ENCODE assay signal across 18 cellular contexts in genomic region chr7:3432916-3433315, GRCh38.
A peak's percentile ranks its signal among the peaks of the same experiment; 100 is the strongest.
DNase-seq lines count a peak whose midpoint lies in the region; ATAC-seq and TF ChIP-seq lines count a peak whose summit lies in the region.
"Had no signal": no experiment of that assay in that cellular context is flagged by ENCODE, and none has a peak within 500 bp of the region (broad histone marks: within the 10 kb centered on the region; RNA-seq: fewer than 3 reads in every experiment).

No MANE protein-coding gene starts in this region.

- H3K4ac ChIP-seq in H9 (ENCODE audit: low read depth, low read length), result no peak overlapping the region

- H3K4me2 ChIP-seq in H9 (ENCODE audit: insufficient read depth, insufficient read length, low read length), result no peak overlapping the region
- H3K4me2 ChIP-seq: A549 had no signal

- no peaks in the 10 kb centered on the region for H3K27me3 Mint-ChIP-seq in H9 (ENCODE audit: low read depth)

- no peak overlapping the region for H2BK12ac ChIP-seq in H9 (ENCODE audit: insufficient read length, low read depth, low read length)

- H3K36me3 ChIP-seq in gastroesophageal sphincter (no peaks in the 10 kb centered on the region), subcutaneous abdominal adipose tissue (ENCODE audit: control insufficient read depth in 5 of 5, insufficient read depth in 5 of 5, low read length in 5 of 5) (no peaks in the 10 kb centered on the region)
- H3K36me3 ChIP-seq: HAP-1, SJCRH30 had no signal

- H3K18ac ChIP-seq in H9 (ENCODE audit: insufficient read length, low read depth, low read length), result no peak overlapping the region

- H3K4me1 ChIP-seq in H9 (ENCODE audit: insufficient read depth, low read length) (peaks cover 4% of the 10 kb centered on the region), gastroesophageal sphincter (no peaks in the 10 kb centered on the region), subcutaneous abdominal adipose tissue (ENCODE audit: control insufficient read depth in 5 of 5, insufficient read depth in 5 of 5, low read length in 5 of 5) (peaks cover 0 to 22% (median 7%) of the 10 kb centered on the region in 5 donors)
- H3K4me1 ChIP-seq: HAP-1 had no signal

- H3K4me3 ChIP-seq in gastroesophageal sphincter (no peak overlapping the region), subcutaneous abdominal adipose tissue (ENCODE audit: low read depth in 1 of 5, low read length in 5 of 5) (no peak overlapping the region)
- H3K4me3 ChIP-seq: A549, HAP-1, SJCRH30 had no signal

- H3K9me3 ChIP-seq in H9 (ENCODE audit: control insufficient read depth, low read depth, low read length) (no peaks in the 10 kb centered on the region), gastroesophageal sphincter (no peaks in the 10 kb centered on the region), subcutaneous abdominal adipose tissue (ENCODE audit: control insufficient read depth in 5 of 5, low read length in 5 of 5) (no peaks in the 10 kb centered on the region)
- H3K9me3 ChIP-seq: A549, Caco-2, HAP-1, SJCRH30 had no signal

- H2AFZ ChIP-seq in H9 (ENCODE audit: low read length), result no peak overlapping the region

- TF ChIP-seq CTCF in H9 (conservative IDR thresholded peaks at IDR 0.05), result no peak
- no peak for TF ChIP-seq CTCF in gastroesophageal sphincter (IDR thresholded peaks at IDR 0.05)

- TF ChIP-seq EP300 in gastroesophageal sphincter (IDR thresholded peaks at IDR 0.05), result no peak

- no peak overlapping the region for H4K91ac ChIP-seq in H9 (ENCODE audit: insufficient read length, low read depth, low read length)

- H3K27ac ChIP-seq in H9 (ENCODE audit: insufficient read length, low read depth, low read length) (no peak overlapping the region), gastroesophageal sphincter (no peak overlapping the region), subcutaneous abdominal adipose tissue (ENCODE audit: low read depth, low read length) (peak overlapping the region; percentile 44)
- H3K27ac ChIP-seq: A549, HL-60, SJCRH30 had no signal

- no peaks in the 10 kb centered on the region for H4K20me1 ChIP-seq in H9 (ENCODE audit: control insufficient read depth, insufficient read depth, insufficient read length)

- no peaks in the 10 kb centered on the region for H3K79me1 ChIP-seq in H9 (ENCODE audit: insufficient read depth, low read depth, low read length, poor library complexity, severe bottlenecking)

- H3K27ac Mint-ChIP-seq in H9, result no peak overlapping the region
- H3K27ac Mint-ChIP-seq: CD4-positive, CD25-positive, alpha-beta regulatory T cell had no signal

- H3K9me3 Mint-ChIP-seq in H9, result no peaks in the 10 kb centered on the region
- H3K9me3 Mint-ChIP-seq: CD4-positive, CD25-positive, alpha-beta regulatory T cell had no signal

- H3K79me2 ChIP-seq in H9 (ENCODE audit: insufficient read depth, low read length), result no peaks in the 10 kb centered on the region

- no peak overlapping the region for H3K14ac ChIP-seq in H9 (ENCODE audit: insufficient read depth, low read length)

- H3K56ac ChIP-seq in H9 (ENCODE audit: insufficient read length, low read depth, low read length), result no peak overlapping the region

- no peak overlapping the region for H3K4me3 Mint-ChIP-seq in H9
- H3K4me3 Mint-ChIP-seq: CD4-positive, CD25-positive, alpha-beta regulatory T cell had no signal

- H2AK5ac ChIP-seq in H9 (ENCODE audit: insufficient read length, low read length), result no peak overlapping the region

- peak; percentile 71 for ATAC-seq in gastroesophageal sphincter
- no peak for ATAC-seq in GM21717 (IDR thresholded peaks at IDR 0.05; ENCODE audit: unreplicated experiment)
- ATAC-seq: A549, PC-3 had no signal

- H2BK15ac ChIP-seq in H9 (ENCODE audit: low read depth, low read length), result no peak overlapping the region

- no peak overlapping the region for H4K8ac ChIP-seq in H9 (replicated peaks; ENCODE audit: insufficient read length, low read depth, low read length)

- no CpG with 5 or more reads among the region's 4 CpGs for WGBS in H9 (ENCODE audit: extremely low coverage, insufficient read length, low lambda C conversion rate)
- WGBS in gastroesophageal sphincter (ENCODE audit: low coverage in 1 of 2), 2 donors, result 77 to 95% methylated on average over 4 of the region's 4 CpGs

- no peak overlapping the region for H4K5ac ChIP-seq in H9 (ENCODE audit: insufficient read length, low read depth, low read length)

- H3K36me3 Mint-ChIP-seq in H9 (ENCODE audit: insufficient read depth in 1 of 3, low read depth in 3 of 3), result no peaks in the 10 kb centered on the region
- H3K36me3 Mint-ChIP-seq: CD4-positive, CD25-positive, alpha-beta regulatory T cell had no signal

- H3K27me3 ChIP-seq in H9 (ENCODE audit: insufficient read depth, low read length) (no peaks in the 10 kb centered on the region), gastroesophageal sphincter (no peaks in the 10 kb centered on the region), subcutaneous abdominal adipose tissue (ENCODE audit: control insufficient read depth in 5 of 5, insufficient read depth in 4 of 5, low read length in 5 of 5) (no peaks in the 10 kb centered on the region)
- H3K27me3 ChIP-seq: SJCRH30 had no signal

- no peak overlapping the region for H2BK120ac ChIP-seq in H9 (ENCODE audit: low read depth, low read length, poor library complexity, severe bottlenecking)

- DNase-seq in H9 (no peak), dedifferentiated amniotic fluid mesenchymal stem cell (ENCODE audit: extremely low spot score) (peak; percentile 38), NCI-H1092 treated with DMSO at 0.1 percent for 48 hours (lab: John Stamatoyannopoulos, UW) (no peak)
- no peak for DNase-seq in stimulated activated CD4-positive, alpha-beta T cell treated with anti-CD3 and anti-CD28 coated beads, Interleukin-1b, Interleukin-23, amount 100 ng/mL, for 48 hours
- DNase-seq: Caco-2; CD4-positive, CD25-positive, alpha-beta regulatory T cell; NCI-H1417; NCI-H2029; NCI-H2171 treated with DMSO at 0.1 percent for 48 hours; NCI-H446 treated with DMSO at 0.1 percent for 48 hours; PC-3; SJCRH30 had no signal

- H3T11ph ChIP-seq in H9 (ENCODE audit: low read length), result no peak overlapping the region

- no peak for TF ChIP-seq POLR2A in gastroesophageal sphincter (IDR thresholded peaks at IDR 0.05)

- H3K23ac ChIP-seq in H9 (ENCODE audit: insufficient read length, low read depth, low read length), result no peak overlapping the region

- no peak overlapping the region for H2BK20ac ChIP-seq in H9 (ENCODE audit: low read depth, low read length, poor library complexity, severe bottlenecking)

- H3K9ac ChIP-seq in H9 (ENCODE audit: extremely low read depth, insufficient read length, low read length) (no peak overlapping the region), subcutaneous abdominal adipose tissue (ENCODE audit: low read length in 5 of 5) (no peak overlapping the region)

- H2BK5ac ChIP-seq in H9 (ENCODE audit: insufficient read length, low read length), result peak overlapping the region; percentile 33

- H3K4me1 Mint-ChIP-seq in H9, result peaks cover 14 to 22% of the 10 kb centered on the region in 2 experiments
- H3K4me1 Mint-ChIP-seq: CD4-positive, CD25-positive, alpha-beta regulatory T cell had no signal

- H3K23me2 ChIP-seq in H9 (ENCODE audit: insufficient read length, low read depth, low read length, poor library complexity, severe bottlenecking), result no peaks in the 10 kb centered on the region
